Comparison of ENCODE assay signal across 23 cellular contexts in genomic region chrX:107440692-107441091, GRCh38. TPM values are rescaled to one million over a fixed set of nuclear protein-coding genes. Genes with fewer than 3 reads are reported as not detected.
DNase-seq lines count a peak whose midpoint lies in the region; ATAC-seq, FAIRE-seq and TF ChIP-seq lines count a peak whose summit lies in the region.
"Had no signal": no experiment of that assay in that cellular context is flagged by ENCODE, and none has a peak within 500 bp of the region (broad histone marks: within the 10 kb centered on the region; RNA-seq: fewer than 3 reads in every experiment).

No MANE protein-coding gene starts in this region.

- peaks cover 0 to 2% (median 0%) of the 10 kb centered on the region in 7 donors for H3K9me3 Mint-ChIP-seq in naive B cell
- H3K9me3 Mint-ChIP-seq: CD14-positive monocyte; CD4-positive, alpha-beta memory T cell; GM23338 had no signal

- no peaks in the 10 kb centered on the region for H3K79me2 ChIP-seq in OCI-LY7 (ENCODE audit: insufficient read depth, low read depth, low read length)

- H3K4me1 Mint-ChIP-seq in naive B cell, result peaks cover 31 to 54% (median 49%) of the 10 kb centered on the region in 3 donors
- H3K4me1 Mint-ChIP-seq: CD4-positive, alpha-beta memory T cell had no signal

- H3K27ac Mint-ChIP-seq in naive B cell, result peak overlapping the region in 4 of 6 donors; percentile 19 to 88 (median 66)
- H3K27ac Mint-ChIP-seq: CD4-positive, alpha-beta memory T cell; GM23338 had no signal

- H2AFZ ChIP-seq in OCI-LY7 (ENCODE audit: low read length), result peak overlapping the region; percentile 92
- H2AFZ ChIP-seq: GM23338 had no signal

- H3K4me1 ChIP-seq in OCI-LY7 (ENCODE audit: insufficient read depth, low read length, poor library complexity, severe bottlenecking) (peaks cover 60% of the 10 kb centered on the region), right atrium auricular region (no peaks in the 10 kb centered on the region)

- H3K36me3 ChIP-seq in OCI-LY7 (ENCODE audit: insufficient read depth, low read length), result no peaks in the 10 kb centered on the region
- no peaks in the 10 kb centered on the region for H3K36me3 ChIP-seq in right atrium auricular region

- no peak for TF ChIP-seq CTCF in OCI-LY7 (conservative IDR thresholded peaks at IDR 0.05; ENCODE audit: low read length)
- TF ChIP-seq CTCF in right atrium auricular region (IDR thresholded peaks at IDR 0.05), result no peak

- peak overlapping the region; percentile 70 for H3K4me2 ChIP-seq in OCI-LY7 (ENCODE audit: low read length)
- H3K4me2 ChIP-seq: GM23338 had no signal

- CTCF ChIA-PET in OCI-LY7 (lab: Charles Lee; ENCODE audit: unreplicated experiment), result no interaction called here

- peak; percentile 52 for FAIRE-seq in GM19239 (lab: Jason Lieb, UNC)
- FAIRE-seq: A204.1, GM12878, H54, HTR-8/SVneo, K562 had no signal

- peaks cover 0 to 19% (median 7%) of the 10 kb centered on the region in 3 donors for H3K27me3 Mint-ChIP-seq in naive B cell

- intact Hi-C loops in OCI-LY7 (cut with micrococcal nuclease; ENCODE audit: unreplicated experiment), result loop anchor here (10.0 kb wide), 1 partner anchor 446 kb away; no protein-coding TSS in a partner anchor

- H3K27me3 ChIP-seq in right atrium auricular region, result no peaks in the 10 kb centered on the region

- no peaks in the 10 kb centered on the region for H3K9me3 ChIP-seq in OCI-LY7 (ENCODE audit: low read length)
- no peaks in the 10 kb centered on the region for H3K9me3 ChIP-seq in right atrium auricular region

- no peaks in the 10 kb centered on the region for H3K36me3 Mint-ChIP-seq in naive B cell
- H3K36me3 Mint-ChIP-seq: CD14-positive monocyte; CD4-positive, alpha-beta memory T cell had no signal

- H3K27ac ChIP-seq in OCI-LY7 (ENCODE audit: low read depth, low read length, poor library complexity, severe bottlenecking) (peak overlapping the region; percentile 59), right atrium auricular region (no peak overlapping the region)
- H3K27ac ChIP-seq: HL-60 had no signal

- POLR2A ChIA-PET in OCI-LY7 (lab: Charles Lee), result interaction anchor here (1.2 to 2.1 kb wide), 3 partner anchors 8 to 277 kb away, joined by 5 to 10 read pairs (median 6); no protein-coding TSS in a partner anchor

- peak overlapping the region; percentile 11 to 81 (median 57) for H3K4me3 Mint-ChIP-seq in naive B cell
- H3K4me3 Mint-ChIP-seq: CD14-positive monocyte; CD4-positive, alpha-beta memory T cell; GM23338 had no signal

- no peak for ATAC-seq in naive B cell (ENCODE audit: low read depth in 2 of 2)
- no peak for ATAC-seq in HG02588 (IDR thresholded peaks at IDR 0.05; ENCODE audit: unreplicated experiment)
- ATAC-seq in GM21825 (IDR thresholded peaks at IDR 0.05; ENCODE audit: unreplicated experiment), result no peak
- ATAC-seq: GM12878, GM23338, K562 had no signal

- no peaks in the 10 kb centered on the region for H4K20me1 ChIP-seq in OCI-LY7 (ENCODE audit: insufficient read depth, low read length)

- peak overlapping the region; percentile 39 for H3K4me3 ChIP-seq in OCI-LY7 (ENCODE audit: low read depth, low read length, poor library complexity, severe bottlenecking)
- H3K4me3 ChIP-seq in right atrium auricular region, result no peak overlapping the region
- H3K4me3 ChIP-seq: GM12878, GM23338, K562 had no signal

- no peaks in the 10 kb centered on the region for H3K9me2 ChIP-seq in OCI-LY7 (ENCODE audit: insufficient read depth, low read length)

- BruUV-seq in OCI-LY7 (replicated peaks; lab: Mats Ljungman, UMichigan), result no TSS peak

- no peak for DNase-seq in GM19239 (ENCODE audit: insufficient read length, low spot score)
- no peak for DNase-seq in OCI-LY7 (ENCODE audit: low spot score)
- no peak for DNase-seq in naive B cell
- no peak for DNase-seq in NCI-H226
- DNase-seq in right atrium auricular region (ENCODE audit: low spot score), result no peak
- DNase-seq: ACHN; CD4-positive, alpha-beta memory T cell; DMS153; DMS79 treated with DMSO at 0.1 percent for 48 hours; EL; HCEC 1CT; IMR-90 had no signal

RNA-seq across cellular contexts. Expression of gene FRMPD3, which starts 8.8 kb away (rescaled TPM):
- total RNA-seq in OCI-LY7 (2014; rRNA removed; shearing (Covaris generic)), result 5.8 and 6.5 TPM in 2 replicates
- total RNA-seq in OCI-LY7 (2022) (12.3 and 12.9 TPM in 2 replicates), right atrium auricular region (under 1 TPM in 1 of 2 donors, not detected in 1; 0.12 TPM)
- under 1 TPM in 4 of 6 donors, not detected in 2; 0.03 to 0.53 (median 0.08) TPM for polyA plus RNA-seq in naive B cell (ENCODE audit: low read depth in 6 of 6)
- total RNA-seq: CD4-positive, alpha-beta memory T cell; G401; K562 had no signal
- polyA plus RNA-seq: CD14-positive monocyte; CD4-positive, alpha-beta memory T cell; K562 had no signal

Comparison
In these comparisons a context has a peak if more than half of its experiments do, and no peak if none do; other contexts are left out.
1. RNA of gene FRMPD3, which starts 8.8 kb away (total RNA-seq): 5.8 to 12.9 TPM in OCI-LY7; 0.12 TPM in right atrium auricular region; every median in the first group is over 4 times any median in the second.